Comparison of ENCODE assay signal across 18 cellular contexts in genomic region chr4:114226968-114227760, GRCh38.
DNase-seq lines count a peak whose midpoint lies in the region; ATAC-seq lines count a peak whose summit lies in the region.
"Had no signal": no experiment of that assay in that cellular context is flagged by ENCODE, and none has a peak within 500 bp of the region (broad histone marks: within the 10 kb centered on the region; RNA-seq: fewer than 3 reads in every experiment).

No MANE protein-coding gene starts in this region.

- ATAC-seq in GM18907 (IDR thresholded peaks at IDR 0.05; ENCODE audit: unreplicated experiment), result peak; percentile 95
- peak; percentile 99 for ATAC-seq in GM21717 (IDR thresholded peaks at IDR 0.05; ENCODE audit: unreplicated experiment)
- peak; percentile 72 for ATAC-seq in HG03432 (IDR thresholded peaks at IDR 0.05; ENCODE audit: unreplicated experiment)
- ATAC-seq in GM19455 (IDR thresholded peaks at IDR 0.05; ENCODE audit: unreplicated experiment), result no peak
- ATAC-seq: activated CD8-positive, alpha-beta memory T cell treated with anti-CD3 and anti-CD28 coated beads, Interleukin-2, amount 10 ng/mL, durations not matched to agents 7 days and 5 days; activated naive CD8-positive, alpha-beta T cell treated with anti-CD3 and anti-CD28 coated beads, Interleukin-2, amount 50 U/mL, for 24 hours; psoas muscle had no signal

- peak; percentile 12 for DNase-seq in kidney tubule cell (ENCODE audit: low spot score)
- no peak for DNase-seq in stimulated activated CD4-positive, alpha-beta T cell treated with anti-CD3 and anti-CD28 coated beads, Interleukin-4, amount 100 ng/mL, for 4 hours
- DNase-seq in iPS-NIHi11 (ENCODE audit: low spot score), result no peak
- DNase-seq in T-helper 1 cell, result no peak
- DNase-seq: activated CD8-positive, alpha-beta memory T cell treated with anti-CD3 and anti-CD28 coated beads, Interleukin-2, amount 10 ng/mL, durations not matched to agents 7 days and 5 days; activated naive CD8-positive, alpha-beta T cell treated with anti-CD3 and anti-CD28 coated beads, Interleukin-2, amount 50 U/mL, for 24 hours; CD4-positive, alpha-beta T cell; GF-D8; NCI-H187; NCI-H82; psoas muscle; Right ventricle myocardium superior; stimulated activated CD4-positive, alpha-beta T cell treated with anti-CD3 and anti-CD28 coated beads, Interleukin-1b, Interleukin-23, amount 100 ng/mL, for 48 hours; stomach had no signal
